In the genomic region with DNA sequence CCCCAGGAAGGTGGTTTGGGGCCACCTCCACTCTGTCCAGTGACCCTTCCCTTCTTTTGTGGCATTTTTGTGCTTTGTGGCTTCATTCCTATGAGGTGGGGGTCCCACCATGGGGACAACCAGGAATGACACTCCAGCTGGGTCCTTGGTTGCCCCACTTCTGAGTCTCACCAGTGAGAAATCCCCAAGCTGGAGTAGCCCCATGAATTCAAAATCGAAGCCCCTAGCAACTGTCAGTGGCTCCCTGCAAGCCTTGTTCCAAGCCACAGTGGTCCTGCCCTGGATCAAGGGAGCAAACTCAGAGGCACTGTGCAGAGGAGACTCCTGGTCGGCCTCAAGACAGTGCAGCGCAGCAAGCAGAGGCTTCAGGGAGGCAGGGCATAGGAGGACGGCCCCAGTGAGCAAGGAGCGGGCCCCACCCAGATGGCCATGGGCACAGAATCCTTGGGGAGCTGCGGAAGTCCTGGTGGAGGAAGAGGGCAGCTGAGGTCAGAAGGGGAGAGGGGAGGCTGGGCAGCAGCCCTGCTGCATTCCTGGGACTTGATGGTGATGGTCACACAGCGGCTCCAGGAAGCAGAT, we compare ENCODE assay signal across 21 cellular contexts.
DNase-seq lines count a peak whose midpoint lies in the region; ATAC-seq and TF ChIP-seq lines count a peak whose summit lies in the region.
"Had no signal": no experiment of that assay in that cellular context is flagged by ENCODE, and none has a peak within 500 bp of the region (broad histone marks: within the 10 kb centered on the region; RNA-seq: fewer than 3 reads in every experiment).

No MANE protein-coding gene starts in this region.

- H3K4me3 ChIP-seq in H7 (ENCODE audit: insufficient read depth, low read depth, low read length) (no peak overlapping the region), lung (no peak overlapping the region)

- H3K9me3 ChIP-seq in lung (ENCODE audit: control insufficient read depth in 2 of 2, insufficient read depth in 1 of 2, low read length in 1 of 2), result no peaks in the 10 kb centered on the region

- POLR2A ChIA-PET in activated CD8-positive, alpha-beta T cell treated with anti-CD3 and anti-CD28 coated beads, Interleukin-2, amount 10 ng/mL, durations not matched to agents 7 days and 5 days (lab: Charles Lee), result no interaction called here

- CTCF ChIA-PET in activated CD8-positive, alpha-beta T cell treated with anti-CD3 and anti-CD28 coated beads, Interleukin-2, amount 10 ng/mL, durations not matched to agents 7 days and 5 days (lab: Charles Lee), result no interaction called here

- H3K27ac ChIP-seq in lung (ENCODE audit: low read depth in 1 of 2, low read length in 1 of 2), result no peak overlapping the region
- H3K27ac ChIP-seq in caudate nucleus (ENCODE audit: low read depth, low read length), result no peak overlapping the region

- H3K36me3 ChIP-seq in H7 (replicated peaks; ENCODE audit: control insufficient read depth, insufficient read depth, low read length), result no peaks in the 10 kb centered on the region
- H3K36me3 ChIP-seq in lung (ENCODE audit: control insufficient read depth in 2 of 2, insufficient read depth in 2 of 2, low read length in 2 of 2), result no peaks in the 10 kb centered on the region

- no peak overlapping the region for H3K4me3 Mint-ChIP-seq in activated CD8-positive, alpha-beta T cell treated with anti-CD3 and anti-CD28 coated beads, Interleukin-2, amount 10 ng/mL, durations not matched to agents 7 days and 5 days
- H3K4me3 Mint-ChIP-seq: brain; CD8-positive, alpha-beta T cell; stimulated activated naive B cell treated with anti-CD40 and anti-IgM and Interleukin-4, amounts not matched to agents 10 μg/mL and 1 μg/mL and 100 μg/mL, for 72 hours; WTC11 had no signal

- no peaks in the 10 kb centered on the region for H3K9me3 Mint-ChIP-seq in activated CD8-positive, alpha-beta T cell treated with anti-CD3 and anti-CD28 coated beads, Interleukin-2, amount 10 ng/mL, durations not matched to agents 7 days and 5 days (ENCODE audit: insufficient read depth)
- H3K9me3 Mint-ChIP-seq: CD8-positive, alpha-beta T cell; stimulated activated naive B cell treated with anti-CD40 and anti-IgM and Interleukin-4, amounts not matched to agents 10 μg/mL and 1 μg/mL and 100 μg/mL, for 72 hours; WTC11 had no signal

- H3K27me3 Mint-ChIP-seq in activated CD8-positive, alpha-beta T cell treated with anti-CD3 and anti-CD28 coated beads, Interleukin-2, amount 10 ng/mL, durations not matched to agents 7 days and 5 days (ENCODE audit: low read depth), result peaks cover 10% of the 10 kb centered on the region

- H3K4me1 ChIP-seq in lung (ENCODE audit: control insufficient read depth in 2 of 2, insufficient read depth in 2 of 2, low read length in 2 of 2), result peaks cover 0 to 5% of the 10 kb centered on the region in 2 donors

- WGBS in lung, 2 donors, result 78% methylated on average over 7 of the region's 7 CpGs

- peaks cover 4% of the 10 kb centered on the region for H3K4me1 Mint-ChIP-seq in activated CD8-positive, alpha-beta T cell treated with anti-CD3 and anti-CD28 coated beads, Interleukin-2, amount 10 ng/mL, durations not matched to agents 7 days and 5 days (ENCODE audit: low read depth)

- DNase-seq in H7 (peak; percentile 43), lung (ENCODE audit: low spot score) (peak; percentile 21), caudate nucleus (lab: John Stamatoyannopoulos, UW) (no peak)
- peak; percentile 3 for DNase-seq in activated CD8-positive, alpha-beta memory T cell treated with anti-CD3 and anti-CD28 coated beads, Interleukin-2, amount 50 U/mL, for 4 hours
- DNase-seq in stimulated activated CD8-positive, alpha-beta memory T cell treated with anti-CD3 and anti-CD28 coated beads, Interleukin-4, amount 100 ng/mL, for 48 hours, result peak; percentile 11
- DNase-seq in activated CD8-positive, alpha-beta T cell treated with anti-CD3 and anti-CD28 coated beads, Interleukin-2, amount 10 ng/mL, durations not matched to agents 7 days and 5 days, result no peak
- DNase-seq: activated CD4-positive, alpha-beta T cell treated with anti-CD3 and anti-CD28 coated beads, Interleukin-2, amount 50 U/mL, for 1 hour; IMR-90; NCI-H1105 treated with DMSO at 0.1 percent for 48 hours; NCI-H2107; NCI-H446 treated with DMSO at 0.1 percent for 48 hours; retina; SHP77 treated with DMSO at 0.1 percent for 48 hours; stimulated activated CD4-positive, alpha-beta T cell treated with anti-CD3 and anti-CD28 coated beads, Interleukin-4, amount 100 ng/mL, for 1 hour; stimulated activated naive B cell treated with anti-CD40 and anti-IgM and Interleukin-4, amounts not matched to agents 10 μg/mL and 1 μg/mL and 100 μg/mL, for 72 hours; SW 1271; T1000 had no signal

- H3K27ac Mint-ChIP-seq in activated CD8-positive, alpha-beta T cell treated with anti-CD3 and anti-CD28 coated beads, Interleukin-2, amount 10 ng/mL, durations not matched to agents 7 days and 5 days, result no peak overlapping the region
- H3K27ac Mint-ChIP-seq: CD8-positive, alpha-beta T cell; WTC11 had no signal

- H3K36me3 Mint-ChIP-seq in activated CD8-positive, alpha-beta T cell treated with anti-CD3 and anti-CD28 coated beads, Interleukin-2, amount 10 ng/mL, durations not matched to agents 7 days and 5 days (ENCODE audit: low read depth), result no peaks in the 10 kb centered on the region
- H3K36me3 Mint-ChIP-seq: brain; CD8-positive, alpha-beta T cell; stimulated activated naive B cell treated with anti-CD40 and anti-IgM and Interleukin-4, amounts not matched to agents 10 μg/mL and 1 μg/mL and 100 μg/mL, for 72 hours; WTC11 had no signal

- no peak for TF ChIP-seq CTCF in lung (IDR thresholded peaks at IDR 0.05; ENCODE audit: control extremely low read depth, extremely low read depth)

- ATAC-seq in lung (ENCODE audit: insufficient read depth, low FRiP score) (no peak), HG03097 (IDR thresholded peaks at IDR 0.05; ENCODE audit: low FRiP score, unreplicated experiment) (no peak)
- no peak for ATAC-seq in activated CD8-positive, alpha-beta T cell treated with anti-CD3 and anti-CD28 coated beads, Interleukin-2, amount 10 ng/mL, durations not matched to agents 7 days and 5 days
- ATAC-seq: CD8-positive, alpha-beta T cell; stimulated activated naive B cell treated with anti-CD40 and anti-IgM and Interleukin-4, amounts not matched to agents 10 μg/mL and 1 μg/mL and 100 μg/mL, for 72 hours; WTC11 had no signal

- H3K27me3 ChIP-seq in H7 (ENCODE audit: control insufficient read depth, insufficient read depth, low read length), result no peaks in the 10 kb centered on the region
- H3K27me3 ChIP-seq in lung (ENCODE audit: control insufficient read depth, insufficient read depth), result no peaks in the 10 kb centered on the region

Comparison
In these comparisons a context has a peak if more than half of its experiments do, and no peak if none do; other contexts are left out.
1. DNase-seq: peak in H7 (single experiment), activated CD8-positive, alpha-beta memory T cell treated with anti-CD3 and anti-CD28 coated beads, Interleukin-2, amount 50 U/mL, for 4 hours (single experiment), lung (single experiment) and stimulated activated CD8-positive, alpha-beta memory T cell treated with anti-CD3 and anti-CD28 coated beads, Interleukin-4, amount 100 ng/mL, for 48 hours (single experiment); none in caudate nucleus (0 of 61) and activated CD8-positive, alpha-beta T cell treated with anti-CD3 and anti-CD28 coated beads, Interleukin-2, amount 10 ng/mL, durations not matched to agents 7 days and 5 days (single experiment).